In genomic region chr6:119022796-119023195, GRCh38 we compare ENCODE assay signal across 15 cellular contexts. TPM values are rescaled to one million over a fixed set of nuclear protein-coding genes. Genes with fewer than 3 reads are reported as not detected.
A peak's percentile ranks its signal among the peaks of the same experiment; 100 is the strongest.
DNase-seq lines count a peak whose midpoint lies in the region; ATAC-seq and TF ChIP-seq lines count a peak whose summit lies in the region.
"Had no signal": no experiment of that assay in that cellular context is flagged by ENCODE, and none has a peak within 500 bp of the region (broad histone marks: within the 10 kb centered on the region; RNA-seq: fewer than 3 reads in every experiment).

No MANE protein-coding gene starts in this region.

- H3K27me3 Mint-ChIP-seq in endothelial cell (ENCODE audit: unreplicated experiment): peaks cover 1% of the 10 kb centered on the region
- H3K27me3 Mint-ChIP-seq: CD4-positive, CD25-positive, alpha-beta regulatory T cell had no signal

- no peaks in the 10 kb centered on the region for H3K9me3 Mint-ChIP-seq in endothelial cell (ENCODE audit: unreplicated experiment)
- H3K9me3 Mint-ChIP-seq: CD4-positive, CD25-positive, alpha-beta regulatory T cell; H9 had no signal

- TF ChIP-seq CTCF in endothelial cell (IDR thresholded peaks at IDR 0.05; ENCODE audit: unreplicated experiment): no peak

- H3K4me3 Mint-ChIP-seq in endothelial cell (ENCODE audit: unreplicated experiment): peak overlapping the region; percentile 94
- H3K4me3 Mint-ChIP-seq: CD4-positive, CD25-positive, alpha-beta regulatory T cell; H9 had no signal

- no peak overlapping the region for H3K4me3 ChIP-seq in Jurkat, Clone E6-1 (ENCODE audit: low read length)

- ATAC-seq in esophagus mucosa (no peak), GM21528 (IDR thresholded peaks at IDR 0.05; ENCODE audit: low FRiP score, unreplicated experiment) (no peak)

- DNase-seq in Jurkat, Clone E6-1 (ENCODE audit: low read depth, low spot score): peak; percentile 50
- DNase-seq in endothelial cell (ENCODE audit: low spot score): no peak
- DNase-seq in medulla oblongata (ENCODE audit: extremely low spot score): peak; percentile 25
- DNase-seq in putamen (ENCODE audit: low spot score): peak; percentile 63
- DNase-seq in T-helper 2 cell: no peak
- DNase-seq: BE2C; C1 segment of cervical spinal cord; CD4-positive, CD25-positive, alpha-beta regulatory T cell; DMS153; DMS79; GDM1; H9 had no signal

- H3K27ac Mint-ChIP-seq in endothelial cell (ENCODE audit: unreplicated experiment): peak overlapping the region; percentile 32
- H3K27ac Mint-ChIP-seq: CD4-positive, CD25-positive, alpha-beta regulatory T cell; H9 had no signal

- peaks cover 53% of the 10 kb centered on the region for H3K4me1 Mint-ChIP-seq in endothelial cell (ENCODE audit: unreplicated experiment)

- H3K36me3 Mint-ChIP-seq in endothelial cell (ENCODE audit: low read depth, unreplicated experiment): peaks cover 12% of the 10 kb centered on the region
- H3K36me3 Mint-ChIP-seq: CD4-positive, CD25-positive, alpha-beta regulatory T cell had no signal

RNA-seq across cellular contexts. Expression of gene FAM184A, which starts 55.7 kb away (rescaled TPM):
- polyA plus RNA-seq in Jurkat, Clone E6-1 (2012; ENCODE audit: insufficient read depth, insufficient read length): 15.4 TPM
- total RNA-seq in endothelial cell (ENCODE audit: unreplicated experiment) (134 TPM), esophagus mucosa (0.76 TPM)
- total RNA-seq: HT-29 had no signal

Comparison
In these comparisons a context has a peak if more than half of its experiments do, and no peak if none do; other contexts are left out.
1. DNase-seq: peak in Jurkat, Clone E6-1 (single experiment), medulla oblongata (single experiment) and putamen (single experiment); none in endothelial cell (single experiment) and T-helper 2 cell (0 of 5).
2. RNA of gene FAM184A, which starts 55.7 kb away (total RNA-seq): 134 TPM in endothelial cell (single experiment); 0.76 TPM in esophagus mucosa (single experiment); every median in the first group is over 10 times any median in the second.